Comparison of ENCODE assay signal across 8 cellular contexts in genomic region chr17:29389994-29390855, GRCh38. TPM values are rescaled to one million over a fixed set of nuclear protein-coding genes. Genes with fewer than 3 reads are reported as not detected.
A peak's percentile ranks its signal among the peaks of the same experiment; 100 is the strongest.
DNase-seq lines count a peak whose midpoint lies in the region; ATAC-seq and TF ChIP-seq lines count a peak whose summit lies in the region.

Gene TAOK1 (plus strand): TSS chr17:29390363. CDS start chr17:29451549, 61,186 bp downstream.

- peak within 1 kb of the TSS; percentile 94 to 97 for H3K27ac ChIP-seq in prostate gland

- H3K27me3 ChIP-seq in prostate gland (replicated peaks; ENCODE audit: insufficient read depth) = no peaks in the 10 kb centered on the region

- intact Hi-C loops in left ventricle myocardium superior (cut with micrococcal nuclease) = no loop called here
- intact Hi-C loops in prostate gland (cut with DNase I) = no loop called here

- H3K27me3 Mint-ChIP-seq in T-helper 2 cell treated with Interferon-gamma antibody and Interleukin-4, amounts not matched to agents 5 μg/mL and 100 μg/mL, for 36 hours (ENCODE audit: low read depth) = no peaks in the 10 kb centered on the region

- 0% methylated on average over 58 of the region's 88 CpGs for WGBS in prostate gland

- ATAC-seq in HG02943 (IDR thresholded peaks at IDR 0.05; ENCODE audit: low read depth, unreplicated experiment) (peak; percentile 72), left ventricle myocardium superior (peak; percentile 98)

- no peaks in the 10 kb centered on the region for H3K4me1 ChIP-seq in prostate gland (replicated peaks)

- peak within 1 kb of the TSS; percentile 98 for H3K27ac Mint-ChIP-seq in T-helper 2 cell treated with Interferon-gamma antibody and Interleukin-4, amounts not matched to agents 5 μg/mL and 100 μg/mL, for 36 hours

- peaks cover 29% of the 10 kb centered on the region for H3K4me1 Mint-ChIP-seq in T-helper 2 cell treated with Interferon-gamma antibody and Interleukin-4, amounts not matched to agents 5 μg/mL and 100 μg/mL, for 36 hours (ENCODE audit: low read depth)

- H3K9me3 Mint-ChIP-seq in T-helper 2 cell treated with Interferon-gamma antibody and Interleukin-4, amounts not matched to agents 5 μg/mL and 100 μg/mL, for 36 hours = no peaks in the 10 kb centered on the region

- peak in 1 of 4 experiments; percentile 27 for TF ChIP-seq CTCF in prostate gland (IDR thresholded peaks at IDR 0.05)

- H3K36me3 ChIP-seq in prostate gland = no peaks in the 10 kb centered on the region

- peak; percentile 91 for TF ChIP-seq POLR2A in GM15510 (IDR thresholded peaks at IDR 0.05; ENCODE audit: borderline replicate concordance, extremely low read depth, insufficient read length)
- TF ChIP-seq POLR2A in prostate gland (IDR thresholded peaks at IDR 0.05) = peak; percentile 95

- no peaks in the 10 kb centered on the region for H3K9me3 ChIP-seq in prostate gland

- peak; percentile 92 for DNase-seq in NCI-H2029 (lab: John Stamatoyannopoulos, UW)
- DNase-seq in T-helper 2 cell treated with Interferon-gamma antibody and Interleukin-4, amounts not matched to agents 5 μg/mL and 100 μg/mL, for 36 hours (ENCODE audit: low spot score) = peak; percentile 97
- peak; percentile 72 to 99 (median 97) for DNase-seq in anterior cingulate cortex (lab: John Stamatoyannopoulos, UW)
- peak; percentile 100 for DNase-seq in left ventricle myocardium superior
- DNase-seq in prostate gland (ENCODE audit: low spot score) = peak; percentile 99
- DNase-seq in ureter (ENCODE audit: low spot score) = peak; percentile 100

- peaks cover 18% of the 10 kb centered on the region for H3K36me3 Mint-ChIP-seq in T-helper 2 cell treated with Interferon-gamma antibody and Interleukin-4, amounts not matched to agents 5 μg/mL and 100 μg/mL, for 36 hours (ENCODE audit: low read depth)

- H3K4me3 ChIP-seq in prostate gland = peak within 1 kb of the TSS; percentile 87 to 97

- peak within 1 kb of the TSS; percentile 95 for H3K4me3 Mint-ChIP-seq in T-helper 2 cell treated with Interferon-gamma antibody and Interleukin-4, amounts not matched to agents 5 μg/mL and 100 μg/mL, for 36 hours

RNA-seq across cellular contexts. Expression of gene TAOK1, which starts in this region (rescaled TPM):
- total RNA-seq in left ventricle myocardium superior (43.0 TPM), prostate gland (10 to 100 TPM; 27.4 to 80.5 TPM), ureter (92.4 TPM)

Comparison
In these comparisons a context has a peak if more than half of its experiments do, and no peak if none do; other contexts are left out.
1. Peak in every context shown above with its lines: DNase-seq, ATAC-seq, H3K4me3 ChIP-seq and H3K27ac ChIP-seq.